Comparison of ENCODE assay signal across 8 cellular contexts in genomic region chr15:41332788-41333527, GRCh38. TPM values are rescaled to one million over a fixed set of nuclear protein-coding genes. Genes with fewer than 3 reads are reported as not detected.
A peak's percentile ranks its signal among the peaks of the same experiment; 100 is the strongest.
DNase-seq lines count a peak whose midpoint lies in the region; ATAC-seq and TF ChIP-seq lines count a peak whose summit lies in the region.

Gene NUSAP1, plus strand, starts transcription at chr15:41332881. Its CDS starts 77 bp downstream, at chr15:41332958.

- whole genome bisulfite sequencing in mesodermal cell (ENCODE audit: insufficient coverage in 2 of 2), 2 experiments, result 0% methylated on average over 27 to 29 of the region's 39 CpGs

- DNase-seq in AML-193 (lab: John Stamatoyannopoulos, UW) (peak; percentile 52 to 57), OCI-LY7 (ENCODE audit: low spot score) (peak; percentile 74), dorsolateral prefrontal cortex (peak in 1 of 10 donors; percentile 57), vagina (ENCODE audit: extremely low spot score in 2 of 2) (no peak), NCI-H1436 treated with DMSO at 0.1 percent for 48 hours (lab: John Stamatoyannopoulos, UW) (no peak)

- peaks cover 28% of the 10 kb centered on the region for H3K4me1 ChIP-seq in OCI-LY7 (ENCODE audit: insufficient read depth, low read length, poor library complexity, severe bottlenecking)
- H3K4me1 ChIP-seq in mesodermal cell (ENCODE audit: control insufficient read depth, insufficient read depth, low read length, poor library complexity, severe bottlenecking), result peaks cover 8% of the 10 kb centered on the region
- H3K4me1 ChIP-seq in vagina, result peaks cover 6% of the 10 kb centered on the region

- TF ChIP-seq CTCF in OCI-LY7 (conservative IDR thresholded peaks at IDR 0.05; ENCODE audit: low read length) (no peak; the same call in 1 of the 2 replicates), dorsolateral prefrontal cortex (IDR thresholded peaks at IDR 0.05 in 54 of 56, conservative IDR thresholded peaks at IDR 0.05 in 2 of 56; ENCODE audit: low read depth in 1 of 56, partially characterized antibody in 56 of 56) (peak in 1 of 56 donors; percentile 8), vagina (IDR thresholded peaks at IDR 0.05) (no peak)

- peak within 1 kb of the TSS; percentile 84 for H3K4me2 ChIP-seq in OCI-LY7 (ENCODE audit: low read length)

- ATAC-seq in GM18517 (IDR thresholded peaks at IDR 0.05; ENCODE audit: unreplicated experiment), result peak; percentile 24
- ATAC-seq in HG03039 (IDR thresholded peaks at IDR 0.05; ENCODE audit: unreplicated experiment), result peak; percentile 22

- TF ChIP-seq POLR2A in vagina (IDR thresholded peaks at IDR 0.05), result peak in 1 of 2 donors; percentile 34

- H4K20me1 ChIP-seq in OCI-LY7 (ENCODE audit: insufficient read depth, low read length), result peaks cover 6% of the 10 kb centered on the region; the same call in 1 of the 2 replicates

- H3K27ac ChIP-seq in OCI-LY7 (ENCODE audit: low read depth, low read length, poor library complexity, severe bottlenecking) (peak within 1 kb of the TSS; percentile 90), dorsolateral prefrontal cortex (peak within 1 kb of the TSS in 32 of 59 donors; percentile 3 to 75 (median 31)), mesodermal cell (ENCODE audit: low read depth, low read length, severe bottlenecking) (peak within 1 kb of the TSS; percentile 72), vagina (peak within 1 kb of the TSS; percentile 72)

- intact Hi-C loops in OCI-LY7 (cut with micrococcal nuclease; ENCODE audit: unreplicated experiment) (loop anchor here (1.0 to 10.0 kb wide), 6 partner anchors 50 to 768 kb away; partner anchors contain the start of genes CCDC32, CHAC1, CHP1 and INO80), dorsolateral prefrontal cortex (cut with DNase I) (loop anchor here (5.0 kb wide), 3 partner anchors 41 to 426 kb away; partner anchors contain the start of genes CHP1 (in 1 of the 2) and EXD1 (in 1 of the 2)), vagina (cut with DNase I) (no loop called here)

- H3K9me2 ChIP-seq in OCI-LY7 (ENCODE audit: insufficient read depth, low read length), result no peaks in the 10 kb centered on the region

- H3K9me3 ChIP-seq in OCI-LY7 (ENCODE audit: low read length) (no peaks in the 10 kb centered on the region), mesodermal cell (ENCODE audit: control insufficient read depth, low read length) (no peaks in the 10 kb centered on the region), vagina (no peaks in the 10 kb centered on the region)

- H3K4me3 ChIP-seq in OCI-LY7 (ENCODE audit: low read depth, low read length, poor library complexity, severe bottlenecking) (peak within 1 kb of the TSS; percentile 79), dorsolateral prefrontal cortex (peak within 1 kb of the TSS; percentile 65 to 100 (median 89)), mesodermal cell (ENCODE audit: extremely low read depth, insufficient read depth, low read length, poor library complexity, severe bottlenecking) (peak within 1 kb of the TSS; percentile 86), vagina (peak within 1 kb of the TSS; percentile 86 to 88)

- peaks cover 64% of the 10 kb centered on the region for H3K79me2 ChIP-seq in OCI-LY7 (ENCODE audit: insufficient read depth, low read depth, low read length)

- CTCF ChIA-PET in OCI-LY7 (lab: Charles Lee; ENCODE audit: unreplicated experiment), result interaction anchor here (0.6 to 0.9 kb wide), 2 partner anchors 64 to 464 kb away, joined by 3 to 5 read pairs; no protein-coding TSS in a partner anchor

- H3K36me3 ChIP-seq in OCI-LY7 (ENCODE audit: insufficient read depth, low read length) (peaks cover 45% of the 10 kb centered on the region), mesodermal cell (ENCODE audit: control insufficient read depth, insufficient read depth, low read length) (peaks cover 18% of the 10 kb centered on the region), vagina (no peaks in the 10 kb centered on the region)

- H3K27me3 ChIP-seq in dorsolateral prefrontal cortex, result no peaks in the 10 kb centered on the region
- H3K27me3 ChIP-seq in vagina, result no peaks in the 10 kb centered on the region

- TSS peak; percentile 89 for BruUV-seq in OCI-LY7 (replicated peaks; lab: Mats Ljungman, UMichigan)

- POLR2A ChIA-PET in OCI-LY7 (lab: Charles Lee), result interaction anchor here (0.6 to 2.1 kb wide), 10 partner anchors 10 to 937 kb away, joined by 3 to 8 read pairs (median 4); partner anchors contain the start of genes CCDC32 and CHP1

- peak within 1 kb of the TSS; percentile 73; the same call in 1 of the 2 replicates for H2AFZ ChIP-seq in OCI-LY7 (ENCODE audit: low read length)

RNA-seq across cellular contexts. Expression of gene NUSAP1, which starts in this region (rescaled TPM):
- total RNA-seq in OCI-LY7 (2014; rRNA removed; shearing (Covaris generic)), result 411 and 470 TPM in 2 replicates
- total RNA-seq in OCI-LY7 (2022) (293 and 317 TPM in 2 replicates), dorsolateral prefrontal cortex (1 to 10 TPM in 80 of 120 experiments, under 1 TPM in 26, not detected in 14; 0.28 to 5.9 (median 1.8) TPM), vagina (16.9 TPM)
- polyA plus RNA-seq in mesodermal cell (2013, experiment 1 of 2), result 84.4 TPM
- polyA plus RNA-seq in mesodermal cell (2013, experiment 2 of 2), result 105 TPM

Comparison
In these comparisons a context has a peak if more than half of its experiments do, and no peak if none do; other contexts are left out.
1. RNA of gene NUSAP1 (total RNA-seq): 293 to 470 TPM in OCI-LY7; 16.9 TPM in vagina (single experiment) and 0.28 to 5.9 TPM in dorsolateral prefrontal cortex; every median in the first group is over 10 times any median in the second.
2. DNase-seq: peak in AML-193 (2 of 2) and OCI-LY7 (single experiment); none in vagina (0 of 2) and NCI-H1436 treated with DMSO at 0.1 percent for 48 hours (single experiment).
3. H3K27ac ChIP-seq: peak in every context shown above with its lines; median percentile 90 in OCI-LY7; 72 in mesodermal cell; 72 in vagina; 31 in dorsolateral prefrontal cortex.
4. Peak in every context shown above with its lines, with median percentiles within 50 percentile points of each other: H3K4me3 ChIP-seq.